In genomic region chr12:69239286-69239921, GRCh38 we compare ENCODE assay signal across 8 cellular contexts. TPM values are rescaled to one million over a fixed set of nuclear protein-coding genes. Genes with fewer than 3 reads are reported as not detected.
DNase-seq lines count a peak whose midpoint lies in the region; ATAC-seq and TF ChIP-seq lines count a peak whose summit lies in the region.

CPSF6 (plus strand) TSS chr12:69239569; CDS start chr12:69239647, 78 bp downstream.

- H3K36me3 Mint-ChIP-seq in activated naive CD4-positive, alpha-beta T cell treated with anti-CD3 and anti-CD28 coated beads, Interleukin-2, amount 10 ng/mL, durations not matched to agents 7 days and 5 days = peaks cover 16% of the 10 kb centered on the region

- peak within 1 kb of the TSS; percentile 99 for H3K9ac ChIP-seq in SK-N-MC (ENCODE audit: insufficient read length)

- DNase-seq in NCI-H1048 (lab: John Stamatoyannopoulos, UW) (peak; percentile 87), SK-N-MC (ENCODE audit: low read depth, low spot score) (no peak), non-pigmented ciliary epithelial cell (ENCODE audit: low read depth) (peak; percentile 28), substantia nigra (lab: John Stamatoyannopoulos, UW) (peak; percentile 37 to 97 (median 92))
- DNase-seq in activated naive CD4-positive, alpha-beta T cell treated with anti-CD3 and anti-CD28 coated beads, Interleukin-2, amount 10 ng/mL, durations not matched to agents 7 days and 5 days = peak; percentile 97

- TF ChIP-seq EP300 in gastroesophageal sphincter (IDR thresholded peaks at IDR 0.05) = no peak

- CTCF ChIA-PET in activated naive CD4-positive, alpha-beta T cell treated with anti-CD3 and anti-CD28 coated beads, Interleukin-2, amount 10 ng/mL, durations not matched to agents 7 days and 5 days (lab: Charles Lee) = interaction anchor here (0.6 to 0.7 kb wide), 2 partner anchors 83 to 103 kb away, joined by 3 read pairs; no protein-coding TSS in a partner anchor

- H3K4me3 ChIP-seq in GM08714 (ENCODE audit: low read length) (peak within 1 kb of the TSS; percentile 99), SK-N-MC (peak within 1 kb of the TSS; percentile 90), gastroesophageal sphincter (peak within 1 kb of the TSS; percentile 67 to 96)

- H3K4me3 Mint-ChIP-seq in activated naive CD4-positive, alpha-beta T cell treated with anti-CD3 and anti-CD28 coated beads, Interleukin-2, amount 10 ng/mL, durations not matched to agents 7 days and 5 days = peak within 1 kb of the TSS; percentile 99

- peaks cover 36% of the 10 kb centered on the region for H3K36me3 ChIP-seq in SK-N-MC (ENCODE audit: insufficient read depth, low read length)
- H3K36me3 ChIP-seq in gastroesophageal sphincter = no peaks in the 10 kb centered on the region

- peak; percentile 95 for ATAC-seq in HG02588 (IDR thresholded peaks at IDR 0.05; ENCODE audit: unreplicated experiment)
- peak; percentile 99 for ATAC-seq in gastroesophageal sphincter

- H3K27me3 ChIP-seq in gastroesophageal sphincter = no peaks in the 10 kb centered on the region

- H3K27ac Mint-ChIP-seq in activated naive CD4-positive, alpha-beta T cell treated with anti-CD3 and anti-CD28 coated beads, Interleukin-2, amount 10 ng/mL, durations not matched to agents 7 days and 5 days = peak within 1 kb of the TSS; percentile 97

- peak in 1 of 4 experiments; percentile 11 for TF ChIP-seq CTCF in gastroesophageal sphincter (IDR thresholded peaks at IDR 0.05)

- H3K4me1 ChIP-seq in gastroesophageal sphincter = peaks cover 15 to 47% (median 15%) of the 10 kb centered on the region in 3 donors

- 0% methylated on average over 5 to 7 of the region's 78 CpGs for WGBS in gastroesophageal sphincter (ENCODE audit: low coverage in 1 of 2), 2 donors

- no peaks in the 10 kb centered on the region for H3K27me3 Mint-ChIP-seq in activated naive CD4-positive, alpha-beta T cell treated with anti-CD3 and anti-CD28 coated beads, Interleukin-2, amount 10 ng/mL, durations not matched to agents 7 days and 5 days

- H3K9me3 ChIP-seq in SK-N-MC (ENCODE audit: low read depth, low read length) = 0 out of 2 replicates have a peak, but pooled peaks cover 3% of the 10 kb centered on the region
- no peaks in the 10 kb centered on the region for H3K9me3 ChIP-seq in gastroesophageal sphincter

- TF ChIP-seq POLR2A in gastroesophageal sphincter (IDR thresholded peaks at IDR 0.05) = peak; percentile 95 to 97

- H3K9me3 Mint-ChIP-seq in activated naive CD4-positive, alpha-beta T cell treated with anti-CD3 and anti-CD28 coated beads, Interleukin-2, amount 10 ng/mL, durations not matched to agents 7 days and 5 days = no peaks in the 10 kb centered on the region

- H3K4me1 Mint-ChIP-seq in activated naive CD4-positive, alpha-beta T cell treated with anti-CD3 and anti-CD28 coated beads, Interleukin-2, amount 10 ng/mL, durations not matched to agents 7 days and 5 days = peaks cover 50% of the 10 kb centered on the region

- H3K27ac ChIP-seq in SK-N-MC (peak within 1 kb of the TSS; percentile 77), gastroesophageal sphincter (peak within 1 kb of the TSS; percentile 66 to 99 (median 98)), substantia nigra (ENCODE audit: low read depth, low read length, poor library complexity, severe bottlenecking) (peak within 1 kb of the TSS; percentile 81)

RNA-seq across cellular contexts. Expression of gene CPSF6, which starts in this region (rescaled TPM):
- total RNA-seq in gastroesophageal sphincter = 10 to 100 TPM; 25.8 to 41.1 (median 29.9) TPM
